Comparison of ENCODE assay signal across 8 cellular contexts in the genomic region with DNA sequence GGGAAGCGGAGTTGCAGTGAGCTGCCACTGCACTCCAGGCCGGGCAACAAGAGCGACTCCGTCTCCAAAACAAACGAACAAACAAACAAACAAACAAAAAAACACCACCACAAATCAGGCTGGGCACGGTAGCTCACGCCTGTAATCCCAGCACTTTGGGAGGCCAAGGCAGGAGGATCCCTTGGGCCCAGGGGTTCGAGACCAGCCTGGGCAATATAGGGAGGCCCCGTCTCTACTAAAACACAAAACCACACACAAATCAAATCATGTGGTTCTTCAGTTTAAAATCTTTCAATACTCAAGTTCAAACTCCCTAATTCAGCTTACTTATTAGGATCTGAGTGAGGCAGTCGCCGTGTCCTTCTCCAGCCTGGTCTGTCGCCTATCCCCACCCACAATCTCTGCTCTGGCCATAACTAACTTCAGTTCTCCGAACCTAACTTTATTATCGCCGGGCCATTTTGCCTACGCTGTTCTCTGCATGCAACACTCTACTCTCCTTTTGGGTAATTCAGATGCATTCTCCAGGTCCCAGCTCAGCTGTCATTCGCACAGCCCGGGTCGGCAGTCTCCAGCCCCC. TPM values are rescaled to one million over a fixed set of nuclear protein-coding genes. Genes with fewer than 3 reads are reported as not detected.
DNase-seq lines count a peak whose midpoint lies in the region; ATAC-seq and TF ChIP-seq lines count a peak whose summit lies in the region.

No MANE protein-coding gene starts in this region.

- H3K27ac Mint-ChIP-seq in activated CD8-positive, alpha-beta memory T cell treated with anti-CD3 and anti-CD28 coated beads, Interleukin-2, amount 10 ng/mL, durations not matched to agents 7 days and 5 days: peak overlapping the region; percentile 92
- peak overlapping the region; percentile 93 for H3K27ac Mint-ChIP-seq in neural crest cell (ENCODE audit: unreplicated experiment)

- H3K4me3 Mint-ChIP-seq in activated CD8-positive, alpha-beta memory T cell treated with anti-CD3 and anti-CD28 coated beads, Interleukin-2, amount 10 ng/mL, durations not matched to agents 7 days and 5 days: peak overlapping the region; percentile 95
- peak overlapping the region; percentile 94 for H3K4me3 Mint-ChIP-seq in neural crest cell

- H3K4me1 Mint-ChIP-seq in activated CD8-positive, alpha-beta memory T cell treated with anti-CD3 and anti-CD28 coated beads, Interleukin-2, amount 10 ng/mL, durations not matched to agents 7 days and 5 days: peaks cover 37% of the 10 kb centered on the region
- peaks cover 39% of the 10 kb centered on the region for H3K4me1 Mint-ChIP-seq in neural crest cell

- no peak for DNase-seq in activated CD8-positive, alpha-beta memory T cell treated with anti-CD3 and anti-CD28 coated beads, Interleukin-2, amount 10 ng/mL, durations not matched to agents 7 days and 5 days
- no peak for DNase-seq in activated CD8-positive, alpha-beta memory T cell treated with anti-CD3 and anti-CD28 coated beads, Interleukin-2, amount 50 U/mL, for 4 hours
- DNase-seq in neural crest cell (ENCODE audit: low read depth, low spot score) (no peak), CD1c-positive myeloid dendritic cell (ENCODE audit: extremely low spot score) (no peak)
- no peak for DNase-seq in effector CD4-positive, alpha-beta T cell

- H3K27ac ChIP-seq in OCI-LY1 (ENCODE audit: low read depth, low read length, poor library complexity, severe bottlenecking): no peak overlapping the region

- ATAC-seq in activated CD8-positive, alpha-beta memory T cell treated with anti-CD3 and anti-CD28 coated beads, Interleukin-2, amount 10 ng/mL, durations not matched to agents 7 days and 5 days: no peak
- ATAC-seq in GM18519 (IDR thresholded peaks at IDR 0.05; ENCODE audit: low FRiP score, unreplicated experiment): no peak

- CTCF ChIA-PET in activated CD8-positive, alpha-beta memory T cell treated with anti-CD3 and anti-CD28 coated beads, Interleukin-2, amount 10 ng/mL, durations not matched to agents 7 days and 5 days (lab: Charles Lee): interaction anchor here (1.6 kb wide), 1 partner anchor 13 kb away, joined by 7 read pairs; no protein-coding TSS in a partner anchor

- peaks cover 37% of the 10 kb centered on the region for H3K79me2 ChIP-seq in OCI-LY1 (ENCODE audit: insufficient read depth, low read length)

- H3K4me1 ChIP-seq in OCI-LY1 (ENCODE audit: insufficient read depth, low read length, severe bottlenecking) (peaks cover 30% of the 10 kb centered on the region), endocrine pancreas (ENCODE audit: control insufficient read depth, insufficient read depth, low read length) (peaks cover 4% of the 10 kb centered on the region)

- no peaks in the 10 kb centered on the region for H3F3A ChIP-seq in OCI-LY1 (ENCODE audit: insufficient read depth, low read length)

- no peaks in the 10 kb centered on the region for H4K20me1 ChIP-seq in OCI-LY1 (ENCODE audit: insufficient read depth, low read length)

- H3K36me3 ChIP-seq in OCI-LY1 (ENCODE audit: insufficient read depth, low read length) (0 out of 2 replicates have a peak, but pooled peaks cover 5% of the 10 kb centered on the region), endocrine pancreas (ENCODE audit: control insufficient read depth, insufficient read depth, low read length) (no peaks in the 10 kb centered on the region)

- H3K9me3 Mint-ChIP-seq in activated CD8-positive, alpha-beta memory T cell treated with anti-CD3 and anti-CD28 coated beads, Interleukin-2, amount 10 ng/mL, durations not matched to agents 7 days and 5 days (ENCODE audit: low read depth): no peaks in the 10 kb centered on the region
- H3K9me3 Mint-ChIP-seq in neural crest cell: no peaks in the 10 kb centered on the region

- TF ChIP-seq CTCF in OCI-LY1 (IDR thresholded peaks at IDR 0.05; ENCODE audit: low read length) (no peak), neural crest cell (conservative IDR thresholded peaks at IDR 0.05) (no peak)

- H3K9ac ChIP-seq in OCI-LY1 (ENCODE audit: low read length) (peak overlapping the region; percentile 79), endocrine pancreas (ENCODE audit: control insufficient read depth, insufficient read depth, low read length) (peak overlapping the region; percentile 42)

- peak overlapping the region; percentile 86 for H3K4me3 ChIP-seq in OCI-LY1 (ENCODE audit: low read depth, low read length, poor library complexity, severe bottlenecking)
- H3K4me3 ChIP-seq in endocrine pancreas (ENCODE audit: control insufficient read depth, insufficient read depth, low read length): peak overlapping the region; percentile 71

- H3K9me3 ChIP-seq in OCI-LY1 (ENCODE audit: low read length) (no peaks in the 10 kb centered on the region), endocrine pancreas (ENCODE audit: control insufficient read depth, low read length) (no peaks in the 10 kb centered on the region)

- peaks cover 1% of the 10 kb centered on the region for H3K36me3 Mint-ChIP-seq in activated CD8-positive, alpha-beta memory T cell treated with anti-CD3 and anti-CD28 coated beads, Interleukin-2, amount 10 ng/mL, durations not matched to agents 7 days and 5 days
- no peaks in the 10 kb centered on the region for H3K36me3 Mint-ChIP-seq in neural crest cell (ENCODE audit: low read depth)

- H2AFZ ChIP-seq in OCI-LY1 (ENCODE audit: low read length): no peak overlapping the region

- H3K27me3 ChIP-seq in OCI-LY1 (ENCODE audit: insufficient read depth, low read length) (no peaks in the 10 kb centered on the region), endocrine pancreas (ENCODE audit: control insufficient read depth, insufficient read depth, low read length) (no peaks in the 10 kb centered on the region)

- H3K9me2 ChIP-seq in OCI-LY1 (ENCODE audit: low read depth, low read length): no peaks in the 10 kb centered on the region

- H3K4me2 ChIP-seq in OCI-LY1 (ENCODE audit: low read length): peak overlapping the region; percentile 63

- no peaks in the 10 kb centered on the region for H3K27me3 Mint-ChIP-seq in activated CD8-positive, alpha-beta memory T cell treated with anti-CD3 and anti-CD28 coated beads, Interleukin-2, amount 10 ng/mL, durations not matched to agents 7 days and 5 days
- no peaks in the 10 kb centered on the region for H3K27me3 Mint-ChIP-seq in neural crest cell (ENCODE audit: low read depth)

RNA-seq across cellular contexts. Expression of a gene that starts 0.6 kb away (rescaled TPM):
- 10 to 100 TPM; 36.3 to 43.4 TPM for total RNA-seq in activated CD8-positive, alpha-beta memory T cell treated with anti-CD3 and anti-CD28 coated beads, Interleukin-2, amount 10 ng/mL, durations not matched to agents 7 days and 5 days
- 65.8 and 66.3 TPM in 2 replicates for total RNA-seq in neural crest cell

RNA-seq across cellular contexts. Expression of a gene that starts 14.0 kb away (rescaled TPM):
- total RNA-seq in activated CD8-positive, alpha-beta memory T cell treated with anti-CD3 and anti-CD28 coated beads, Interleukin-2, amount 10 ng/mL, durations not matched to agents 7 days and 5 days: 10 to 100 TPM; 12.4 to 14.1 TPM
- total RNA-seq in neural crest cell: 16.4 and 17.7 TPM in 2 replicates
